Comparison of ENCODE assay signal across 22 cellular contexts in the genomic region with DNA sequence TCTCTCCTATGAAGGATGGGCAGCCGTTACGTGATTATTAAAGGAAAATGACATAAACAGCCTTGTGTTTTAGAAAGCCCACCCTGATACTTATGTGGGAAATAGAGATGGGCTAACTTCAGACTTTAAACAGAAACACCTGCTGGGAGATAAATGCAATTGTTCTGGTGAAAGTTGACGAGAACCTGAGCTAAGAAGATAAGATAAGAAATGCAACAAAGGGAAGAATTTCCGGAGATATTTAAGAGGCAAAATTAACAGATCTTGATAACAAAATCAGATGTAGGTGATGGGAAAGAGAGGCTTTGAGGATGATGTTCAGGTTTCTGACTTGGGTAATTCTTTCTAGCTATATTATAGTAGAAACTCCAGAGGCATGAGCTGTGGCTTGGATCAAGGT.
"Had no signal": no experiment of that assay in that cellular context is flagged by ENCODE, and none has a peak within 500 bp of the region (broad histone marks: within the 10 kb centered on the region; RNA-seq: fewer than 3 reads in every experiment).

No MANE protein-coding gene starts in this region.

- H3K27ac Mint-ChIP-seq: effector memory CD8-positive, alpha-beta T cell; naive thymus-derived CD4-positive, alpha-beta T cell had no signal

- FAIRE-seq: endothelial cell of umbilical vein, frontal cortex, islet of Langerhans, keratinocyte had no signal

- ATAC-seq: effector memory CD8-positive, alpha-beta T cell; foreskin keratinocyte; gastroesophageal sphincter; heart left ventricle; left cardiac atrium; left lung; left ventricle myocardium superior; lower lobe of right lung; naive thymus-derived CD4-positive, alpha-beta T cell had no signal

- H3K27me3 Mint-ChIP-seq: dendritic cell treated with granulocyte-macrophage colony-stimulating factor and Interleukin-4, amounts not matched to agents 40 ng/mL and 50 ng/mL, for 4 days; effector memory CD8-positive, alpha-beta T cell; naive thymus-derived CD4-positive, alpha-beta T cell had no signal

- H3K4me3 Mint-ChIP-seq: dendritic cell treated with granulocyte-macrophage colony-stimulating factor and Interleukin-4, amounts not matched to agents 40 ng/mL and 50 ng/mL, for 4 days; effector memory CD8-positive, alpha-beta T cell; naive thymus-derived CD4-positive, alpha-beta T cell had no signal

- H3K9me3 ChIP-seq: colonic mucosa, esophagus muscularis mucosa, gastroesophageal sphincter, left lung, lower lobe of right lung had no signal

- H3K36me3 ChIP-seq: colonic mucosa, esophagus muscularis mucosa, gastroesophageal sphincter, heart left ventricle, left lung, lower lobe of right lung had no signal

- H3K9me3 Mint-ChIP-seq: dendritic cell treated with granulocyte-macrophage colony-stimulating factor and Interleukin-4, amounts not matched to agents 40 ng/mL and 50 ng/mL, for 4 days had no signal

- DNase-seq: colonic mucosa; cortex of kidney; effector CD8-positive, alpha-beta T cell; effector memory CD8-positive, alpha-beta T cell; foreskin keratinocyte; heart left ventricle; hypothalamus; left cardiac atrium; left lung; left ventricle myocardium superior; lower lobe of right lung; mesenchymal stem cell; midbrain; naive thymus-derived CD4-positive, alpha-beta T cell had no signal

- H3K36me3 Mint-ChIP-seq: naive thymus-derived CD4-positive, alpha-beta T cell had no signal

- H3K4me1 ChIP-seq: colonic mucosa, esophagus muscularis mucosa, gastroesophageal sphincter, heart left ventricle, left lung, lower lobe of right lung had no signal

- H3K27me3 ChIP-seq: colonic mucosa, esophagus muscularis mucosa, foreskin keratinocyte, gastroesophageal sphincter, heart left ventricle, hepatocyte, left lung had no signal

- H3K4me3 ChIP-seq: colonic mucosa, esophagus muscularis mucosa, gastroesophageal sphincter, heart left ventricle, hepatocyte, left lung, lower lobe of right lung had no signal

- H3K27ac ChIP-seq: colonic mucosa, esophagus muscularis mucosa, foreskin keratinocyte, gastroesophageal sphincter, heart left ventricle, hepatocyte, left lung, lower lobe of right lung had no signal
